8 cellular contexts compared by ENCODE assay signal in genomic region chr10:99711129-99711719, GRCh38. TPM values are rescaled to one million over a fixed set of nuclear protein-coding genes. Genes with fewer than 3 reads are reported as not detected.
DNase-seq lines count a peak whose midpoint lies in the region; ATAC-seq and TF ChIP-seq lines count a peak whose summit lies in the region.

No MANE protein-coding gene starts in this region.

- H3K27me3 Mint-ChIP-seq in T-cell (no peaks in the 10 kb centered on the region), nephron (ENCODE audit: low read depth) (no peaks in the 10 kb centered on the region)

- peaks cover 19% of the 10 kb centered on the region for H3K36me3 Mint-ChIP-seq in T-cell
- peaks cover 53% of the 10 kb centered on the region for H3K36me3 Mint-ChIP-seq in nephron (ENCODE audit: low read depth)

- H3K4me3 ChIP-seq in AG10803 (ENCODE audit: low read length) (no peak overlapping the region), epithelial cell of proximal tubule (ENCODE audit: low read depth, low read length) (no peak overlapping the region)

- DNase-seq in AG10803 (ENCODE audit: low read depth) (peak; percentile 79), GF-D8 (lab: John Stamatoyannopoulos, UW) (peak; percentile 40), HS-5 (ENCODE audit: low read depth) (peak; percentile 46), T-cell (peak in 13 of 34 experiments; percentile 3 to 34 (median 9)), epithelial cell of proximal tubule (ENCODE audit: low read depth) (no peak), posterior vena cava (ENCODE audit: low spot score) (no peak)

- CTCF ChIA-PET in T-cell (lab: Charles Lee) = interaction anchor here (0.9 to 1.0 kb wide), 2 partner anchors 275 kb away, joined by 3 to 5 read pairs; no protein-coding TSS in a partner anchor

- H3K27ac Mint-ChIP-seq in T-cell (no peak overlapping the region), nephron (no peak overlapping the region)

- H3K4me1 Mint-ChIP-seq in T-cell (no peaks in the 10 kb centered on the region), nephron (no peaks in the 10 kb centered on the region)

- POLR2A ChIA-PET in T-cell (lab: Charles Lee) = no interaction called here

- TF ChIP-seq CTCF in AG10803 (conservative IDR thresholded peaks at IDR 0.05; ENCODE audit: low read length) (peak; percentile 80), epithelial cell of proximal tubule (conservative IDR thresholded peaks at IDR 0.05; ENCODE audit: low read depth, low read length) (peak; percentile 72), nephron (IDR thresholded peaks at IDR 0.05; ENCODE audit: unreplicated experiment in 3 of 3) (peak; percentile 35 to 43 (median 36))

- H3K4me3 Mint-ChIP-seq in T-cell (no peak overlapping the region), nephron (no peak overlapping the region)

- intact Hi-C loops in posterior vena cava (cut with DNase I) = loop anchor here in 1 of 2 donors (10.0 kb wide), 1 partner anchor 86 kb away; the partner anchor contains the start of gene SLC25A28

- ATAC-seq in T-cell (replicated peaks in 1 of 4) = peak in 3 of 4 experiments; percentile 64 to 74 (median 65)
- ATAC-seq in GM21447 (IDR thresholded peaks at IDR 0.05; ENCODE audit: unreplicated experiment) = no peak

- no peaks in the 10 kb centered on the region for H3K9me3 Mint-ChIP-seq in T-cell
- no peaks in the 10 kb centered on the region for H3K9me3 Mint-ChIP-seq in nephron

RNA-seq across cellular contexts. Expression of gene COX15, which starts 20.7 kb away (rescaled TPM):
- 10 to 100 TPM; 18.6 to 36.7 (median 31.5) TPM for total RNA-seq in T-cell
- 26.8 and 31.2 TPM in 2 replicates for total RNA-seq in epithelial cell of proximal tubule
- 10 to 100 TPM; 17.6 to 24.3 TPM for total RNA-seq in posterior vena cava

RNA-seq across cellular contexts. Expression of gene CUTC, which starts 20.8 kb away (rescaled TPM):
- 10 to 100 TPM; 21.0 to 32.1 (median 29.3) TPM for total RNA-seq in T-cell
- total RNA-seq in epithelial cell of proximal tubule = 13.7 and 18.8 TPM in 2 replicates
- 10 to 100 TPM; 22.6 to 25.7 TPM for total RNA-seq in posterior vena cava

RNA-seq across cellular contexts. Expression of gene ENTPD7, which starts 51.9 kb away (rescaled TPM):
- total RNA-seq in T-cell (1 to 10 TPM; 2.6 to 3.8 (median 3.4) TPM), epithelial cell of proximal tubule (20.3 and 25.5 TPM in 2 replicates), posterior vena cava (10 to 100 TPM in 1 of 2 donors, 1 to 10 TPM in 1; 8.5 to 10.1 TPM)

Comparison
In these comparisons a context has a peak if more than half of its experiments do, and no peak if none do; other contexts are left out.
1. DNase-seq: peak in AG10803 (single experiment), GF-D8 (single experiment) and HS-5 (single experiment); none in epithelial cell of proximal tubule (single experiment) and posterior vena cava (single experiment).
2. Peak in every context shown above with its lines, with median percentiles within 50 percentile points of each other: CTCF ChIP-seq.